In genomic region chr1:96707023-96707422, GRCh38 we compare ENCODE assay signal across 28 cellular contexts.
"Had no signal": no experiment of that assay in that cellular context is flagged by ENCODE, and none has a peak within 500 bp of the region (broad histone marks: within the 10 kb centered on the region; RNA-seq: fewer than 3 reads in every experiment).

No MANE protein-coding gene starts in this region.

- H3K27ac ChIP-seq: adrenal gland, body of pancreas, epithelial cell of prostate, esophagus squamous epithelium, WERI-Rb-1 had no signal

- H3K9me3 ChIP-seq: adrenal gland, body of pancreas, esophagus squamous epithelium had no signal

- H3K4me3 ChIP-seq: adrenal gland, body of pancreas, esophagus squamous epithelium had no signal

- H3K36me3 ChIP-seq: adrenal gland, esophagus squamous epithelium, WERI-Rb-1 had no signal

- H3K4me1 ChIP-seq: adrenal gland, body of pancreas had no signal

- ATAC-seq: activated CD4-positive, CD25-positive, alpha-beta regulatory T cell treated with anti-CD3 and anti-CD28 coated beads, Interleukin-2, amount 50 U/mL, for 24 hours; activated CD8-positive, alpha-beta T cell treated with anti-CD3 and anti-CD28 coated beads for 36 hours; activated naive CD8-positive, alpha-beta T cell treated with anti-CD3 and anti-CD28 coated beads, Interleukin-2, amount 50 U/mL, for 24 hours; body of pancreas; effector memory CD8-positive, alpha-beta T cell; T-helper 17 cell had no signal

- DNase-seq: activated B cell treated with CpG ODN at 0.5 μM for 24 hours; activated CD4-positive, alpha-beta T cell treated with anti-CD3 and anti-CD28 coated beads for 48 hours; activated CD4-positive, alpha-beta T cell treated with anti-CD3 and anti-CD28 coated beads, Interleukin-2, amount 50 U/mL, for 1 hour; activated CD4-positive, alpha-beta T cell treated with anti-CD3 and anti-CD28 coated beads, Interleukin-2, amount 50 U/mL, for 48 hours; activated CD8-positive, alpha-beta memory T cell treated with anti-CD3 and anti-CD28 coated beads for 24 hours; activated CD8-positive, alpha-beta T cell treated with anti-CD3 and anti-CD28 coated beads for 36 hours; activated effector memory CD4-positive, alpha-beta T cell treated with anti-CD3 and anti-CD28 coated beads, Interleukin-2, amount 50 U/mL, for 16 hours; activated naive CD4-positive, alpha-beta T cell treated with anti-CD3 and anti-CD28 coated beads for 36 hours; activated naive CD8-positive, alpha-beta T cell treated with anti-CD3 and anti-CD28 coated beads for 36 hours; activated naive CD8-positive, alpha-beta T cell treated with anti-CD3 and anti-CD28 coated beads, Interleukin-2, amount 50 U/mL, for 24 hours; activated T-cell treated with anti-CD3 and anti-CD28 coated beads, Interleukin-2, amount 50 U/mL, for 48 hours; adrenal gland; amygdala; aorta; body of pancreas; caudate nucleus; cortex of kidney; dermis blood vessel endothelial cell; effector CD4-positive, alpha-beta T cell; effector memory CD8-positive, alpha-beta T cell; esophagus squamous epithelium; foreskin melanocyte; head of caudate nucleus; T-helper 17 cell; T1000; WERI-Rb-1 had no signal

- H3K27me3 ChIP-seq: adrenal gland, body of pancreas, esophagus squamous epithelium had no signal
